8 cellular contexts compared by ENCODE assay signal in the genomic region with DNA sequence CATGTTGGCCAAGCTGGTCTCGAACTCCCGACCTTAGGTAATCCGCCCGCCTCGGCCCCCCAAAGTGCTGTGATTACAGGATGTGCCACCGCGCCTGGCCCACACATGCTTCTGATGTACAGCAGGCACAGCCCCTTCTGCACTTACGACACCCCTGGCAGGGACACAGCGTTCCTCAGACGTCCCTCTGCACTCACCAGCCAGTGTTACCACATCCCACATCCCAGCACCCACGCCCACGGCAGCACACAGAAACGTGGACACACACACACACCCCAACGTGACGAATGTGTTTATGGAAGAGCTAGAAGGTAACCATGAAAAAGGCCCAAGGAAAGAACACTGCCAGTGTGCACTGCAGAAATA. TPM values are rescaled to one million over a fixed set of nuclear protein-coding genes. Genes with fewer than 3 reads are reported as not detected.
DNase-seq lines count a peak whose midpoint lies in the region; ATAC-seq, FAIRE-seq and TF ChIP-seq lines count a peak whose summit lies in the region.

No MANE protein-coding gene starts in this region.

- TF ChIP-seq CTCF in A549 (IDR thresholded peaks at IDR 0.05) (no peak), breast epithelium (IDR thresholded peaks at IDR 0.05) (no peak)

- H3K4me1 ChIP-seq in A549 (peaks cover 16% of the 10 kb centered on the region), breast epithelium (no peaks in the 10 kb centered on the region)

- no peaks in the 10 kb centered on the region for H3K9me3 Mint-ChIP-seq in naive B cell

- H3K4me3 ChIP-seq in A549 (peak overlapping the region; percentile 81), breast epithelium (peak overlapping the region; percentile 68 to 99 (median 70))
- peak overlapping the region; percentile 100 for H3K4me3 ChIP-seq in Jurkat, Clone E6-1 (ENCODE audit: low read length)

- no peaks in the 10 kb centered on the region for H3K36me3 Mint-ChIP-seq in naive B cell

- 75% methylated on average over 15 of the region's 15 CpGs for WGBS in A549 (ENCODE audit: missing lambda C conversion rate)

- TF ChIP-seq RAD21 in A549 (conservative IDR thresholded peaks at IDR 0.05 in 1 of 2, IDR thresholded peaks at IDR 0.05 in 1 of 2): no peak

- TF ChIP-seq POLR2A in A549 (IDR thresholded peaks at IDR 0.05; ENCODE audit: low read length): no peak
- no peak for TF ChIP-seq POLR2A in breast epithelium (IDR thresholded peaks at IDR 0.05)

- peak overlapping the region; percentile 65 for H3K4me2 ChIP-seq in A549

- POLR2A ChIA-PET in A549 (lab: Yijun Ruan, JAX): interaction anchor here (0.6 to 1.3 kb wide), 13 partner anchors 8 to 387 kb away, joined by 3 to 15 read pairs (median 6); a partner anchor contains a TSS

- FAIRE-seq in A549 (lab: Jason Lieb, UNC): no peak

- H3K27me3 ChIP-seq in breast epithelium: no peaks in the 10 kb centered on the region

- H3K27ac Mint-ChIP-seq in naive B cell: peak overlapping the region in 5 of 6 donors; percentile 43 to 97 (median 87)

- H3K9me3 ChIP-seq in A549 (no peaks in the 10 kb centered on the region), breast epithelium (no peaks in the 10 kb centered on the region)

- H3K27me3 Mint-ChIP-seq in naive B cell: no peaks in the 10 kb centered on the region

- H3K27ac ChIP-seq in A549: peak overlapping the region; percentile 89 to 96
- peak overlapping the region; percentile 77 to 92 for H3K27ac ChIP-seq in breast epithelium

- CTCF ChIA-PET in A549 (lab: Yijun Ruan, JAX): interaction anchor here (1.0 kb wide), 1 partner anchor 79 kb away, joined by 3 read pairs; no protein-coding TSS in a partner anchor

- DNase-seq in A549 (ENCODE audit: low read depth in 1 of 2, low spot score in 1 of 2): no peak
- DNase-seq in Jurkat, Clone E6-1 (ENCODE audit: low read depth, low spot score): no peak
- peak in 1 of 2 donors; percentile 83 for DNase-seq in breast epithelium (ENCODE audit: low spot score in 2 of 2)
- no peak for DNase-seq in naive B cell
- no peak for DNase-seq in amniotic stem cell (lab: John Stamatoyannopoulos, UW)

- no peak for ATAC-seq in A549
- no peak for ATAC-seq in naive B cell (ENCODE audit: low read depth in 2 of 2)
- no peak for ATAC-seq in HG02571 (IDR thresholded peaks at IDR 0.05; ENCODE audit: unreplicated experiment)
- ATAC-seq in HG03135 (IDR thresholded peaks at IDR 0.05; ENCODE audit: unreplicated experiment): no peak
- no peak for ATAC-seq in HG02938 (IDR thresholded peaks at IDR 0.05; ENCODE audit: unreplicated experiment)

- intact Hi-C loops in breast epithelium (cut with DNase I; ENCODE audit: low total_unique reads): no loop called here

- TF ChIP-seq EP300 in A549 (IDR thresholded peaks at IDR 0.05): no peak

- H3K4me1 Mint-ChIP-seq in naive B cell: peaks cover 6 to 25% (median 12%) of the 10 kb centered on the region in 3 donors

- peak overlapping the region; percentile 90 to 98 (median 96) for H3K4me3 Mint-ChIP-seq in naive B cell

- no peaks in the 10 kb centered on the region for H3K36me3 ChIP-seq in breast epithelium

TF ChIP-seq in A549, 52 proteins besides CTCF, POLR2A, EP300 and RAD21:
- TF ChIP-seq ZC3H11A (IDR thresholded peaks at IDR 0.05): no peak
- TF ChIP-seq ZFP36 (IDR thresholded peaks at IDR 0.05; ENCODE audit: borderline replicate concordance, partially characterized antibody): no peak
- TF ChIP-seq PHF8 (IDR thresholded peaks at IDR 0.05; ENCODE audit: borderline replicate concordance, low read depth): no peak
- no peak for TF ChIP-seq NPAS2 (CRISPR knock-in tag; IDR thresholded peaks at IDR 0.05; ENCODE audit: borderline replicate concordance)
- TF ChIP-seq, protein P1, sequence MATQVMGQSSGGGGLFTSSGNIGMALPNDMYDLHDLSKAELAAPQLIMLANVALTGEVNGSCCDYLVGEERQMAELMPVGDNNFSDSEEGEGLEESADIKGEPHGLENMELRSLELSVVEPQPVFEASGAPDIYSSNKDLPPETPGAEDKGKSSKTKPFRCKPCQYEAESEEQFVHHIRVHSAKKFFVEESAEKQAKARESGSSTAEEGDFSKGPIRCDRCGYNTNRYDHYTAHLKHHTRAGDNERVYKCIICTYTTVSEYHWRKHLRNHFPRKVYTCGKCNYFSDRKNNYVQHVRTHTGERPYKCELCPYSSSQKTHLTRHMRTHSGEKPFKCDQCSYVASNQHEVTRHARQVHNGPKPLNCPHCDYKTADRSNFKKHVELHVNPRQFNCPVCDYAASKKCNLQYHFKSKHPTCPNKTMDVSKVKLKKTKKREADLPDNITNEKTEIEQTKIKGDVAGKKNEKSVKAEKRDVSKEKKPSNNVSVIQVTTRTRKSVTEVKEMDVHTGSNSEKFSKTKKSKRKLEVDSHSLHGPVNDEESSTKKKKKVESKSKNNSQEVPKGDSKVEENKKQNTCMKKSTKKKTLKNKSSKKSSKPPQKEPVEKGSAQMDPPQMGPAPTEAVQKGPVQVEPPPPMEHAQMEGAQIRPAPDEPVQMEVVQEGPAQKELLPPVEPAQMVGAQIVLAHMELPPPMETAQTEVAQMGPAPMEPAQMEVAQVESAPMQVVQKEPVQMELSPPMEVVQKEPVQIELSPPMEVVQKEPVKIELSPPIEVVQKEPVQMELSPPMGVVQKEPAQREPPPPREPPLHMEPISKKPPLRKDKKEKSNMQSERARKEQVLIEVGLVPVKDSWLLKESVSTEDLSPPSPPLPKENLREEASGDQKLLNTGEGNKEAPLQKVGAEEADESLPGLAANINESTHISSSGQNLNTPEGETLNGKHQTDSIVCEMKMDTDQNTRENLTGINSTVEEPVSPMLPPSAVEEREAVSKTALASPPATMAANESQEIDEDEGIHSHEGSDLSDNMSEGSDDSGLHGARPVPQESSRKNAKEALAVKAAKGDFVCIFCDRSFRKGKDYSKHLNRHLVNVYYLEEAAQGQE (IDR thresholded peaks at IDR 0.05): no peak
- no peak for TF ChIP-seq NFE2L2 (conservative IDR thresholded peaks at IDR 0.05; ENCODE audit: low read length)
- TF ChIP-seq, protein P2, sequence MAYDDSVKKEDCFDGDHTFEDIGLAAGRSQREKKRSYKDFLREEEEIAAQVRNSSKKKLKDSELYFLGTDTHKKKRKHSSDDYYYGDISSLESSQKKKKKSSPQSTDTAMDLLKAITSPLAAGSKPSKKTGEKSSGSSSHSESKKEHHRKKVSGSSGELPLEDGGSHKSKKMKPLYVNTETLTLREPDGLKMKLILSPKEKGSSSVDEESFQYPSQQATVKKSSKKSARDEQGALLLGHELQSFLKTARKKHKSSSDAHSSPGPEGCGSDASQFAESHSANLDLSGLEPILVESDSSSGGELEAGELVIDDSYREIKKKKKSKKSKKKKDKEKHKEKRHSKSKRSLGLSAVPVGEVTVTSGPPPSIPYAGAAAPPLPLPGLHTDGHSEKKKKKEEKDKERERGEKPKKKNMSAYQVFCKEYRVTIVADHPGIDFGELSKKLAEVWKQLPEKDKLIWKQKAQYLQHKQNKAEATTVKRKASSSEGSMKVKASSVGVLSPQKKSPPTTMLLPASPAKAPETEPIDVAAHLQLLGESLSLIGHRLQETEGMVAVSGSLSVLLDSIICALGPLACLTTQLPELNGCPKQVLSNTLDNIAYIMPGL (CRISPR knock-in tag; IDR thresholded peaks at IDR 0.05; ENCODE audit: borderline replicate concordance): no peak
- no peak for TF ChIP-seq POLR2AphosphoS2 (conservative IDR thresholded peaks at IDR 0.05; ENCODE audit: low read length)
- no peak for TF ChIP-seq CHD2 (IDR thresholded peaks at IDR 0.05; ENCODE audit: low read length, partially characterized antibody)
- no peak for TF ChIP-seq HEYL (CRISPR knock-in tag; IDR thresholded peaks at IDR 0.05)
- no peak for TF ChIP-seq ZSCAN20 (CRISPR knock-in tag; IDR thresholded peaks at IDR 0.05)

RNA-seq across cellular contexts. Expression of a gene that starts 0.6 kb away (rescaled TPM):
- polyA plus RNA-seq in A549 (2011; rRNA removed): 8.1 and 10.0 TPM in 2 replicates
- 13.7 and 16.4 TPM in 2 replicates for polyA plus RNA-seq in A549 (2012; cell fraction: cytosol; rRNA removed)
- 34.2 and 47.9 TPM in 2 replicates for polyA plus RNA-seq in A549 (2012; cell fraction: nucleus; rRNA removed)
- 11.9 to 13.1 TPM (median 12.7 TPM) in 3 replicates for polyA plus RNA-seq in A549 (2017; fragmentation: RNase III; extraction: RNeasy Plus Mini Kit Qiagen cat#74134 plus additional on column Dnase treatment)
- polyA minus RNA-seq in A549 (2011; rRNA and poly(A)+ RNA removed): 9.7 and 15.1 TPM in 2 replicates
- 42.6 TPM for polyA plus RNA-seq in Jurkat, Clone E6-1 (2012; ENCODE audit: insufficient read depth, insufficient read length)
- total RNA-seq in breast epithelium: 10 to 100 TPM; 22.7 to 28.2 (median 27.1) TPM
- 10 to 100 TPM in 4 of 6 donors, 1 to 10 TPM in 2; 6.9 to 18.0 (median 11.4) TPM for polyA plus RNA-seq in naive B cell (ENCODE audit: low read depth in 6 of 6)

RNA-seq across cellular contexts. Expression of a gene that starts 14.4 kb away (rescaled TPM):
- polyA plus RNA-seq in A549 (2011; rRNA removed) (8.1 and 11.8 TPM in 2 replicates), A549 (2017; fragmentation: RNase III; extraction: RNeasy Plus Mini Kit Qiagen cat#74134 plus additional on column Dnase treatment) (7.2 to 7.9 TPM (median 7.6 TPM) in 3 replicates), naive B cell (ENCODE audit: low read depth in 6 of 6) (not detected)
- 8.8 and 12.4 TPM in 2 replicates for polyA plus RNA-seq in A549 (2012; cell fraction: cytosol; rRNA removed)
- polyA plus RNA-seq in A549 (2012; cell fraction: nucleus; rRNA removed): 13.0 and 16.9 TPM in 2 replicates
- polyA minus RNA-seq in A549 (2011; rRNA and poly(A)+ RNA removed): 26.5 and 27.9 TPM in 2 replicates
- 13.8 TPM for polyA plus RNA-seq in Jurkat, Clone E6-1 (2012; ENCODE audit: insufficient read depth, insufficient read length)
- 10 to 100 TPM in 1 of 3 donors, 1 to 10 TPM in 2; 6.9 to 36.8 (median 8.8) TPM for total RNA-seq in breast epithelium

RNA-seq across cellular contexts. Expression of a gene that starts 31.0 kb away (rescaled TPM):
- polyA plus RNA-seq in A549 (2011; rRNA removed) (0.09 and 0.10 TPM in 2 replicates), A549 (2017; fragmentation: RNase III; extraction: RNeasy Plus Mini Kit Qiagen cat#74134 plus additional on column Dnase treatment) (0.16 to 0.17 TPM (median 0.16 TPM) in 3 replicates), naive B cell (ENCODE audit: low read depth in 6 of 6) (under 1 TPM in 1 of 6 donors, not detected in 5; 0.35 TPM)
- polyA plus RNA-seq in A549 (2012; cell fraction: cytosol; rRNA removed): 0.09 and 0.16 TPM in 2 replicates
- polyA plus RNA-seq in A549 (2012; cell fraction: nucleus; rRNA removed): 0.69 and 0.82 TPM in 2 replicates
- polyA minus RNA-seq in A549 (2011; rRNA and poly(A)+ RNA removed): not detected in 2 replicates
- polyA plus RNA-seq in Jurkat, Clone E6-1 (2012; ENCODE audit: insufficient read depth, insufficient read length): not detected
- total RNA-seq in breast epithelium: under 1 TPM in 2 of 3 donors, not detected in 1; 0.29 to 0.66 TPM

RNA-seq across cellular contexts. Expression of a gene that starts 51.0 kb away (rescaled TPM):
- polyA plus RNA-seq in A549 (2011; rRNA removed) (0.52 and 0.73 TPM in 2 replicates), A549 (2017; fragmentation: RNase III; extraction: RNeasy Plus Mini Kit Qiagen cat#74134 plus additional on column Dnase treatment) (1.1 to 1.5 TPM (median 1.3 TPM) in 3 replicates), naive B cell (ENCODE audit: low read depth in 6 of 6) (not detected)
- polyA plus RNA-seq in A549 (2012; cell fraction: cytosol; rRNA removed): 1.3 and 1.7 TPM in 2 replicates
- polyA plus RNA-seq in A549 (2012; cell fraction: nucleus; rRNA removed): 1.9 and 3.9 TPM in 2 replicates
- 1.7 TPM in 1 of 2 replicates, not detected in the other for polyA minus RNA-seq in A549 (2011; rRNA and poly(A)+ RNA removed)
- polyA plus RNA-seq in Jurkat, Clone E6-1 (2012; ENCODE audit: insufficient read depth, insufficient read length): 3.5 TPM
- under 1 TPM in 1 of 3 donors, not detected in 2; 0.15 TPM for total RNA-seq in breast epithelium

Comparison
In these comparisons a context has a peak if more than half of its experiments do, and no peak if none do; other contexts are left out.
1. RNA of a gene that starts 14.4 kb away (polyA plus RNA-seq): 7.2 to 16.9 TPM in A549; not detected in naive B cell; every median in the first group is over 4 times any median in the second.
2. Peak in every context shown above with its lines, with median percentiles within 50 percentile points of each other: H3K4me3 ChIP-seq.